9 cellular contexts compared by ENCODE assay signal in genomic region chr10:61271127-61271780, GRCh38.
DNase-seq lines count a peak whose midpoint lies in the region; ATAC-seq and TF ChIP-seq lines count a peak whose summit lies in the region.
"Had no signal": no experiment of that assay in that cellular context is flagged by ENCODE, and none has a peak within 500 bp of the region (broad histone marks: within the 10 kb centered on the region; RNA-seq: fewer than 3 reads in every experiment).

No MANE protein-coding gene starts in this region.

- H3K36me3 ChIP-seq in RWPE2 (ENCODE audit: low read depth) (no peaks in the 10 kb centered on the region), skeletal muscle satellite cell (ENCODE audit: insufficient read depth, low read length) (no peaks in the 10 kb centered on the region), heart right ventricle (no peaks in the 10 kb centered on the region)

- no peak overlapping the region for H3K27ac Mint-ChIP-seq in activated naive CD8-positive, alpha-beta T cell treated with anti-CD3 and anti-CD28 coated beads for 36 hours

- H3K27ac ChIP-seq in RWPE2 (ENCODE audit: poor library complexity, severe bottlenecking): no peak overlapping the region
- H3K27ac ChIP-seq in heart right ventricle: no peak overlapping the region

- H3K9ac ChIP-seq in skeletal muscle satellite cell (ENCODE audit: low read depth, low read length): no peak overlapping the region

- H3K4me1 ChIP-seq in RWPE2 (ENCODE audit: insufficient read depth, poor library complexity, severe bottlenecking) (no peaks in the 10 kb centered on the region), skeletal muscle satellite cell (ENCODE audit: control insufficient read depth, insufficient read depth, low read length) (peaks cover 9% of the 10 kb centered on the region), heart right ventricle (no peaks in the 10 kb centered on the region)

- DNase-seq in GM04504 (ENCODE audit: low read depth) (peak; percentile 40), RWPE2 (ENCODE audit: low spot score) (no peak), fibroblast of villous mesenchyme (ENCODE audit: low read depth) (peak; percentile 77), heart right ventricle (no peak)
- DNase-seq in activated naive CD8-positive, alpha-beta T cell treated with anti-CD3 and anti-CD28 coated beads for 36 hours: no peak
- DNase-seq: T-helper 1 cell had no signal

- no peaks in the 10 kb centered on the region for H3K4me1 Mint-ChIP-seq in activated naive CD8-positive, alpha-beta T cell treated with anti-CD3 and anti-CD28 coated beads for 36 hours

- H3K27me3 ChIP-seq in RWPE2 (ENCODE audit: insufficient read depth, poor library complexity, severe bottlenecking) (no peaks in the 10 kb centered on the region), skeletal muscle satellite cell (ENCODE audit: control insufficient read depth, insufficient read depth, low read length) (no peaks in the 10 kb centered on the region), heart right ventricle (no peaks in the 10 kb centered on the region)

- TF ChIP-seq CTCF in RWPE2 (IDR thresholded peaks at IDR 0.05; ENCODE audit: poor library complexity, severe bottlenecking): peak; percentile 50
- TF ChIP-seq CTCF in fibroblast of villous mesenchyme (IDR thresholded peaks at IDR 0.05; ENCODE audit: insufficient read depth, low read depth, low read length): peak; percentile 27
- no peak for TF ChIP-seq CTCF in heart right ventricle (IDR thresholded peaks at IDR 0.05)

- H3K4me3 ChIP-seq in RWPE2 (ENCODE audit: severe bottlenecking): no peak overlapping the region
- no peak overlapping the region for H3K4me3 ChIP-seq in fibroblast of villous mesenchyme (ENCODE audit: low read depth, low read length)
- H3K4me3 ChIP-seq in skeletal muscle satellite cell (ENCODE audit: low read length): no peak overlapping the region
- H3K4me3 ChIP-seq in heart right ventricle: no peak overlapping the region

- no peaks in the 10 kb centered on the region for H3K27me3 Mint-ChIP-seq in activated naive CD8-positive, alpha-beta T cell treated with anti-CD3 and anti-CD28 coated beads for 36 hours

- H3K9me3 Mint-ChIP-seq in activated naive CD8-positive, alpha-beta T cell treated with anti-CD3 and anti-CD28 coated beads for 36 hours: no peaks in the 10 kb centered on the region

- peak overlapping the region; percentile 1 for H3K4me2 ChIP-seq in skeletal muscle satellite cell (ENCODE audit: low read length)

- peak; percentile 80 for ATAC-seq in RWPE2 (ENCODE audit: low read depth)
- ATAC-seq in GM19467 (IDR thresholded peaks at IDR 0.05; ENCODE audit: unreplicated experiment): no peak
- no peak for ATAC-seq in heart right ventricle
- ATAC-seq in GM18520 (IDR thresholded peaks at IDR 0.05; ENCODE audit: unreplicated experiment): no peak

- no peak overlapping the region for H3K4me3 Mint-ChIP-seq in activated naive CD8-positive, alpha-beta T cell treated with anti-CD3 and anti-CD28 coated beads for 36 hours

- H3K9me3 ChIP-seq in RWPE2 (ENCODE audit: severe bottlenecking): no peaks in the 10 kb centered on the region
- H3K9me3 ChIP-seq in skeletal muscle satellite cell (replicated peaks; ENCODE audit: low read length): no peaks in the 10 kb centered on the region
- H3K9me3 ChIP-seq in heart right ventricle: no peaks in the 10 kb centered on the region

- H3K36me3 Mint-ChIP-seq in activated naive CD8-positive, alpha-beta T cell treated with anti-CD3 and anti-CD28 coated beads for 36 hours: no peaks in the 10 kb centered on the region

- WGBS in heart right ventricle, 2 donors: 50 to 58% methylated on average over 3 of the region's 3 CpGs

- intact Hi-C loops in heart right ventricle (cut with DNase I): no loop called here

Comparison
In these comparisons a context has a peak if more than half of its experiments do, and no peak if none do; other contexts are left out.
1. DNase-seq: peak in GM04504 (single experiment) and fibroblast of villous mesenchyme (single experiment); none in RWPE2 (single experiment), activated naive CD8-positive, alpha-beta T cell treated with anti-CD3 and anti-CD28 coated beads for 36 hours (single experiment) and heart right ventricle (0 of 2).
2. CTCF ChIP-seq: peak in RWPE2 (single experiment) and fibroblast of villous mesenchyme (single experiment); none in heart right ventricle (0 of 9).